Comparison of ENCODE assay signal across 8 cellular contexts in genomic region chr12:47741340-47741703, GRCh38. TPM values are rescaled to one million over a fixed set of nuclear protein-coding genes. Genes with fewer than 3 reads are reported as not detected.
DNase-seq lines count a peak whose midpoint lies in the region; ATAC-seq and TF ChIP-seq lines count a peak whose summit lies in the region.

No MANE protein-coding gene starts in this region.

- H3K36me3 Mint-ChIP-seq in CD4-positive, alpha-beta T cell (ENCODE audit: low read depth), result no peaks in the 10 kb centered on the region
- H3K36me3 Mint-ChIP-seq in immature natural killer cell, result peaks cover 0 to 5% (median 0%) of the 10 kb centered on the region in 3 donors

- peak; percentile 68 for ATAC-seq in CD4-positive, alpha-beta T cell (ENCODE audit: poor library complexity)

- CTCF ChIA-PET in CD4-positive, alpha-beta T cell (lab: Charles Lee), result interaction anchor here (0.9 to 5.7 kb wide), 11 partner anchors 17 to 208 kb away, joined by 3 to 157 read pairs (median 7); partner anchors contain the start of genes RAPGEF3 and SLC48A1

- peak overlapping the region; percentile 57 for H3K4me3 Mint-ChIP-seq in CD4-positive, alpha-beta T cell
- peak overlapping the region; percentile 56 to 69 (median 61) for H3K4me3 Mint-ChIP-seq in immature natural killer cell

- TF ChIP-seq CTCF in CD4-positive, alpha-beta T cell (IDR thresholded peaks at IDR 0.05), result no peak

- H3K27ac Mint-ChIP-seq in CD4-positive, alpha-beta T cell, result peak overlapping the region; percentile 66
- H3K27ac Mint-ChIP-seq in immature natural killer cell, result peak overlapping the region in 3 of 6 donors; percentile 15 to 55 (median 51)

- POLR2A ChIA-PET in CD4-positive, alpha-beta T cell (lab: Charles Lee), result interaction anchor here (0.8 to 3.6 kb wide), 16 partner anchors 16 to 97 kb away, joined by 3 to 15 read pairs (median 4); partner anchors contain the start of genes HDAC7, RAPGEF3 and RPAP3

- no peaks in the 10 kb centered on the region for H3K9me3 ChIP-seq in CD4-positive, alpha-beta T cell (ENCODE audit: control insufficient read depth, low read length)

- H3K27me3 ChIP-seq in CD4-positive, alpha-beta T cell (ENCODE audit: control insufficient read depth, insufficient read depth, low read length), result no peaks in the 10 kb centered on the region

- intact Hi-C loops in CD4-positive, alpha-beta T cell (cut with DNase I, micrococcal nuclease), result loop anchor here in 1 of 2 experiments (5.0 kb wide), 1 partner anchor 206 kb away; no protein-coding TSS in a partner anchor

- peaks cover 42% of the 10 kb centered on the region for H3K4me1 Mint-ChIP-seq in CD4-positive, alpha-beta T cell (ENCODE audit: low read depth)
- H3K4me1 Mint-ChIP-seq in immature natural killer cell, result peaks cover 13 to 26% of the 10 kb centered on the region in 2 donors

- no peak overlapping the region for H3K27ac ChIP-seq in CD4-positive, alpha-beta T cell (ENCODE audit: low read depth, low read length)

- no peaks in the 10 kb centered on the region for H3K27me3 Mint-ChIP-seq in CD4-positive, alpha-beta T cell
- peaks cover 8 to 11% (median 9%) of the 10 kb centered on the region in 3 donors for H3K27me3 Mint-ChIP-seq in immature natural killer cell (ENCODE audit: low read depth in 3 of 3)

- DNase-seq in CD4-positive, alpha-beta T cell, result peak; percentile 57 to 79 (median 69)
- DNase-seq in HS-27A (ENCODE audit: low read depth) (peak; percentile 68), RPMI8226 (peak; percentile 100), immature natural killer cell (peak; percentile 60 to 77 (median 68)), NOMO-1 treated with DMSO at 0.1 percent for 48 hours (lab: John Stamatoyannopoulos, UW; ENCODE audit: unreplicated experiment) (no peak), cerebellum (ENCODE audit: low spot score) (no peak)
- DNase-seq in activated naive CD4-positive, alpha-beta T cell treated with Interleukin-2 at 50 U/mL for 16 hours, result peak; percentile 60
- DNase-seq in stimulated activated CD8-positive, alpha-beta memory T cell treated with anti-CD3 and anti-CD28 coated beads, Interleukin-15, amount 100 ng/mL, for 1 hour (ENCODE audit: low read depth), result peak; percentile 43

- no peaks in the 10 kb centered on the region for H3K9me3 Mint-ChIP-seq in CD4-positive, alpha-beta T cell
- no peaks in the 10 kb centered on the region for H3K9me3 Mint-ChIP-seq in immature natural killer cell

RNA-seq across cellular contexts. Expression of gene ENDOU, which starts 16.0 kb away (rescaled TPM):
- total RNA-seq in CD4-positive, alpha-beta T cell, result not detected
- not detected for polyA plus RNA-seq in immature natural killer cell
- total RNA-seq in cerebellum, result not detected

RNA-seq across cellular contexts. Expression of gene RAPGEF3, which starts 17.4 kb away (rescaled TPM):
- total RNA-seq in CD4-positive, alpha-beta T cell, result under 1 TPM; 0.17 to 0.33 TPM
- polyA plus RNA-seq in immature natural killer cell, result under 1 TPM in 1 of 3 donors, not detected in 2; 0.25 TPM
- total RNA-seq in cerebellum, result 11.9 TPM

RNA-seq across cellular contexts. Expression of gene SLC48A1, which starts 31.7 kb away (rescaled TPM):
- 1 to 10 TPM; 4.5 to 5.8 TPM for total RNA-seq in CD4-positive, alpha-beta T cell
- polyA plus RNA-seq in immature natural killer cell, result 1 to 10 TPM in 2 of 3 donors, under 1 TPM in 1; 0.54 to 5.6 (median 3.1) TPM
- 7.8 TPM for total RNA-seq in cerebellum

RNA-seq across cellular contexts. Expression of gene RPAP3, which starts 35.5 kb away (rescaled TPM):
- total RNA-seq in CD4-positive, alpha-beta T cell, result 10 to 100 TPM; 24.6 to 26.4 TPM
- 10 to 100 TPM; 16.8 to 38.1 (median 23.1) TPM for polyA plus RNA-seq in immature natural killer cell
- total RNA-seq in cerebellum, result 24.3 TPM

Comparison
In these comparisons a context has a peak if more than half of its experiments do, and no peak if none do; other contexts are left out.
1. DNase-seq: peak in CD4-positive, alpha-beta T cell (10 of 10), HS-27A (single experiment), RPMI8226 (single experiment), activated naive CD4-positive, alpha-beta T cell treated with Interleukin-2 at 50 U/mL for 16 hours (single experiment), immature natural killer cell (3 of 3) and stimulated activated CD8-positive, alpha-beta memory T cell treated with anti-CD3 and anti-CD28 coated beads, Interleukin-15, amount 100 ng/mL, for 1 hour (single experiment); none in NOMO-1 treated with DMSO at 0.1 percent for 48 hours (single experiment) and cerebellum (single experiment).